In genomic region chr19:48965033-48965805, GRCh38 we compare ENCODE assay signal across 8 cellular contexts. TPM values are rescaled to one million over a fixed set of nuclear protein-coding genes. Genes with fewer than 3 reads are reported as not detected.
DNase-seq lines count a peak whose midpoint lies in the region; ATAC-seq, FAIRE-seq and TF ChIP-seq lines count a peak whose summit lies in the region.

Gene FTL (plus strand): TSS chr19:48965309. CDS start chr19:48965508, 199 bp downstream.

- no peaks in the 10 kb centered on the region for H3K27me3 Mint-ChIP-seq in nephron (ENCODE audit: low read depth)

- peak; percentile 97 for TF ChIP-seq POLR2A in H54 (IDR thresholded peaks at IDR 0.05; ENCODE audit: low read depth, low read length)

- peak; percentile 68 for ATAC-seq in stimulated activated naive CD8-positive, alpha-beta T cell treated with anti-CD3 and anti-CD28 coated beads, Interleukin-15, Interleukin-2, amounts not matched to agents 100 U/mL and 50 U/mL, for 24 hours

- H3K9me3 Mint-ChIP-seq in nephron: no peaks in the 10 kb centered on the region

- H3K27ac Mint-ChIP-seq in nephron: peak within 1 kb of the TSS; percentile 96 to 100 (median 99)

- DNase-seq in EL (peak; percentile 97), H54 (ENCODE audit: insufficient read length, low spot score) (peak; percentile 62), M059J (ENCODE audit: low read depth) (peak; percentile 92), SHP77 treated with DMSO at 0.1 percent for 48 hours (lab: John Stamatoyannopoulos, UW) (peak; percentile 88), fibroblast of peridontal ligament (ENCODE audit: extremely low read depth) (peak; percentile 94)
- DNase-seq in activated effector memory CD4-positive, alpha-beta T cell treated with Interleukin-2 at 50 U/mL for 16 hours: peak; percentile 85
- peak; percentile 96 for DNase-seq in stimulated activated naive CD8-positive, alpha-beta T cell treated with anti-CD3 and anti-CD28 coated beads, Interleukin-15, Interleukin-2, amounts not matched to agents 100 U/mL and 50 U/mL, for 24 hours

- H3K4me1 Mint-ChIP-seq in nephron: peaks cover 27% of the 10 kb centered on the region

- no peak for FAIRE-seq in H54 (lab: Jason Lieb, UNC)

- peak within 1 kb of the TSS; percentile 99 to 100 (median 99) for H3K4me3 Mint-ChIP-seq in nephron

- peaks cover 36% of the 10 kb centered on the region for H3K36me3 Mint-ChIP-seq in nephron (ENCODE audit: low read depth)

- TF ChIP-seq CTCF in nephron (IDR thresholded peaks at IDR 0.05; ENCODE audit: unreplicated experiment in 3 of 3): no peak

RNA-seq across cellular contexts. Expression of gene FTL, which starts in this region (rescaled TPM):
- total RNA-seq in M059J (2014; rRNA removed; shearing (Covaris generic)): 3,106 and 3,231 TPM in 2 replicates

Comparison
In these comparisons a context has a peak if more than half of its experiments do, and no peak if none do; other contexts are left out.
1. Peak in every context shown above with its lines: DNase-seq and ATAC-seq.